Comparison of ENCODE assay signal across 8 cellular contexts in genomic region chr14:103630364-103631108, GRCh38. TPM values are rescaled to one million over a fixed set of nuclear protein-coding genes. Genes with fewer than 3 reads are reported as not detected.
DNase-seq lines count a peak whose midpoint lies in the region; ATAC-seq and TF ChIP-seq lines count a peak whose summit lies in the region.

No MANE protein-coding gene starts in this region.

- H3K27ac ChIP-seq in RWPE1 (peak overlapping the region; percentile 55), esophagus muscularis mucosa (replicated peaks in 1 of 4) (peak overlapping the region in 3 of 4 donors; percentile 98 to 100 (median 100))

- DNase-seq in GM06990 (ENCODE audit: extremely low read depth, insufficient read length), result no peak
- no peak for DNase-seq in RWPE1 (ENCODE audit: low spot score)
- no peak for DNase-seq in esophagus muscularis mucosa (ENCODE audit: extremely low spot score)
- no peak for DNase-seq in progenitor cell of endocrine pancreas (ENCODE audit: low spot score, unreplicated experiment)
- DNase-seq in NCI-H1092 treated with DMSO at 0.1 percent for 48 hours (lab: John Stamatoyannopoulos, UW), result no peak
- no peak for DNase-seq in amniotic stem cell (lab: John Stamatoyannopoulos, UW)
- no peak for DNase-seq in NK-92 treated with Interleukin-12 subunit alpha and Interleukin-12 subunit beta, amount 100 ng/mL, for 24 hours (lab: John Stamatoyannopoulos, UW)

- POLR2A ChIA-PET in RWPE1 (lab: Yijun Ruan, JAX; ENCODE audit: low non-redundant PET), result interaction anchor here (0.7 kb wide), 1 partner anchor 52 kb away, joined by 3 read pairs; no protein-coding TSS in a partner anchor

- 28% methylated on average over 5 of the region's 5 CpGs for WGBS in esophagus muscularis mucosa

- H3K9me3 Mint-ChIP-seq in progenitor cell of endocrine pancreas (ENCODE audit: low read depth), result no peaks in the 10 kb centered on the region

- H3K27me3 ChIP-seq in GM06990 (replicated peaks; ENCODE audit: control insufficient read depth, insufficient read depth, low read length) (no peaks in the 10 kb centered on the region), esophagus muscularis mucosa (no peaks in the 10 kb centered on the region)

- H3K4me3 Mint-ChIP-seq in progenitor cell of endocrine pancreas (ENCODE audit: low read depth), result peak overlapping the region; percentile 82

- H3K36me3 Mint-ChIP-seq in progenitor cell of endocrine pancreas (ENCODE audit: insufficient read depth), result peaks cover 3% of the 10 kb centered on the region

- no peak for TF ChIP-seq CTCF in GM06990 (IDR thresholded peaks at IDR 0.05; ENCODE audit: insufficient read depth, low read length, poor library complexity, severe bottlenecking)
- no peak for TF ChIP-seq CTCF in RWPE1 (conservative IDR thresholded peaks at IDR 0.05; ENCODE audit: low read depth)
- no peak for TF ChIP-seq CTCF in esophagus muscularis mucosa (IDR thresholded peaks at IDR 0.05)
- TF ChIP-seq CTCF in progenitor cell of endocrine pancreas (IDR thresholded peaks at IDR 0.05; ENCODE audit: unreplicated experiment), result no peak

- CTCF ChIA-PET in RWPE1 (lab: Yijun Ruan, JAX), result no interaction called here

- H3K27me3 Mint-ChIP-seq in progenitor cell of endocrine pancreas, result peaks cover under 1% of the 10 kb centered on the region

- ATAC-seq in GM21528 (IDR thresholded peaks at IDR 0.05; ENCODE audit: low FRiP score, unreplicated experiment), result no peak

- H3K9me3 ChIP-seq in esophagus muscularis mucosa, result no peaks in the 10 kb centered on the region

- H3K27ac Mint-ChIP-seq in progenitor cell of endocrine pancreas, result no peak overlapping the region

- TF ChIP-seq EP300 in esophagus muscularis mucosa (IDR thresholded peaks at IDR 0.05), result no peak

- H3K4me1 Mint-ChIP-seq in progenitor cell of endocrine pancreas (ENCODE audit: low read depth), result peaks cover 8% of the 10 kb centered on the region

- peaks cover 63 to 71% (median 70%) of the 10 kb centered on the region in 4 donors for H3K4me1 ChIP-seq in esophagus muscularis mucosa

- peaks cover 2% of the 10 kb centered on the region for H3K36me3 ChIP-seq in GM06990 (ENCODE audit: control insufficient read depth, insufficient read depth, low read length)
- peaks cover 0 to 21% (median 4%) of the 10 kb centered on the region in 4 donors for H3K36me3 ChIP-seq in esophagus muscularis mucosa

- H3K4me3 ChIP-seq in GM06990 (replicated peaks; ENCODE audit: low read depth, low read length) (peak overlapping the region; percentile 91), esophagus muscularis mucosa (peak overlapping the region; percentile 82 to 98 (median 96))

- no peak for TF ChIP-seq POLR2A in esophagus muscularis mucosa (IDR thresholded peaks at IDR 0.05; ENCODE audit: low read depth)

- intact Hi-C loops in esophagus muscularis mucosa (cut with DNase I), result loop anchor here (5.0 kb wide), 1 partner anchor 37 kb away; no protein-coding TSS in a partner anchor

RNA-seq across cellular contexts. Expression of gene KLC1, which starts 1.5 kb away (rescaled TPM):
- total RNA-seq in esophagus muscularis mucosa (100 to 1,000 TPM; 285 to 343 (median 312) TPM), progenitor cell of endocrine pancreas (178 and 180 TPM in 2 replicates)
